17 cellular contexts compared by ENCODE assay signal in the genomic region with DNA sequence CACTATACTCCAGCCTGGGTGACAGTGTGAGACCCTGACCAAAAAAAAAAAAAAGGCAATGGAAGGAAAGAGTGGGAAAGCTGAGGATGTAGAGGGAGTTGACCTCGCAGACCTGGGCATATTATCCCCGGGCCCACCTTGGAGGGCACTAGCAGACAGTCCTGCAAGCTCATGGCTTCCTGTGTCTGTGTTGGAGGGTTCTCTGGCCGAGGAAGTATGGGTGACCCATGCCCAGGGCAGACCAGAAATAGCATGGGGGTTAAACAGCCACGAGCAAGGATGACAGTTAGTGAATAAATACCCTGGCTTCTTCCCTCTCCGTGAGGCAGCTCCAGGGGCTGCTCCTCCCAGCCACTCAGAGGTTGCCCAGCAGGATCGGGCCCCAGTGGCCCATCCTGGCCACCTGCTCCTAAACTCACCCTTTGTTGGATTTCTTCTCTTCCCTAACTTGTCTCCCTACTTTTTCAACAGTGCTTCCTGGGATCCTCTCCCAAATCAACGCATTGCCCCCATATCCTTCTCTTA.
"Had no signal": no experiment of that assay in that cellular context is flagged by ENCODE, and none has a peak within 500 bp of the region (broad histone marks: within the 10 kb centered on the region; RNA-seq: fewer than 3 reads in every experiment).

No MANE protein-coding gene starts in this region.

- H3K9me3 ChIP-seq: gastrocnemius medialis, mucosa of descending colon, prostate gland, thoracic aorta had no signal

- H3K27me3 ChIP-seq: gastrocnemius medialis, neural progenitor cell, tibial nerve had no signal

- DNase-seq: central memory CD4-positive, alpha-beta T cell; effector memory CD4-positive, alpha-beta T cell; erythroblast; foreskin fibroblast; gastrocnemius medialis; mucosa of descending colon; naive B cell; right cardiac atrium; stimulated activated CD4-positive, alpha-beta T cell treated with anti-CD3 and anti-CD28 coated beads, Interleukin-15, amount 100 ng/mL, for 24 hours; stimulated activated CD4-positive, alpha-beta T cell treated with anti-CD3 and anti-CD28 coated beads, Interleukin-2, amount 100 ng/mL, for 48 hours; stimulated activated naive B cell treated with anti-CD40 and anti-IgM and Interleukin-4, amounts not matched to agents 10 μg/mL and 1 μg/mL and 100 μg/mL, for 72 hours had no signal

- H3K36me3 ChIP-seq: gastrocnemius medialis, neural progenitor cell, prostate gland, thoracic aorta, tibial nerve had no signal

- H3K4me3 ChIP-seq: gastrocnemius medialis, lung, mucosa of descending colon, neural progenitor cell, prostate gland, skin epidermis, thoracic aorta, tibial nerve had no signal

- H3K27ac ChIP-seq: gastrocnemius medialis, neural progenitor cell, prostate gland, skin epidermis, thoracic aorta, tibial nerve had no signal

- H3K4me1 ChIP-seq: gastrocnemius medialis, neural progenitor cell, prostate gland, tibial nerve had no signal

- ATAC-seq: gastrocnemius medialis; mucosa of descending colon; right cardiac atrium; stimulated activated naive B cell treated with anti-CD40 and anti-IgM and Interleukin-4, amounts not matched to agents 10 μg/mL and 1 μg/mL and 100 μg/mL, for 72 hours had no signal
